ENCODE assay signal across 9 cellular contexts in genomic region chr15:85689729-85690128, GRCh38.
DNase-seq lines count a peak whose midpoint lies in the region; ATAC-seq and TF ChIP-seq lines count a peak whose summit lies in the region.
"Had no signal": no experiment of that assay in that cellular context is flagged by ENCODE, and none has a peak within 500 bp of the region (broad histone marks: within the 10 kb centered on the region; RNA-seq: fewer than 3 reads in every experiment).

No MANE protein-coding gene starts in this region.

- TF ChIP-seq POLR2A in erythroblast (IDR thresholded peaks at IDR 0.05; ENCODE audit: low read length) (peak; percentile 36), tibial nerve (IDR thresholded peaks at IDR 0.05) (no peak)

- peak overlapping the region; percentile 96 to 100 (median 98) for H3K27ac Mint-ChIP-seq in naive thymus-derived CD8-positive, alpha-beta T cell

- H3K4me1 Mint-ChIP-seq in naive thymus-derived CD8-positive, alpha-beta T cell: peaks cover 30 to 77% (median 72%) of the 10 kb centered on the region in 4 donors

- H3K36me3 Mint-ChIP-seq in naive thymus-derived CD8-positive, alpha-beta T cell: peaks cover 6 to 37% (median 16%) of the 10 kb centered on the region in 3 donors

- peak in 1 of 5 experiments; percentile 6 for TF ChIP-seq CTCF in tibial nerve (IDR thresholded peaks at IDR 0.05)

- H3K9ac ChIP-seq in HUES6 (ENCODE audit: low read length): peak overlapping the region; percentile 17

- H3K4me1 ChIP-seq in HUES6 (ENCODE audit: control insufficient read depth, insufficient read depth, low read length): peaks cover 19% of the 10 kb centered on the region
- H3K4me1 ChIP-seq in tibial nerve: peaks cover 0 to 65% (median 12%) of the 10 kb centered on the region in 4 donors

- H3K9me3 Mint-ChIP-seq in naive thymus-derived CD8-positive, alpha-beta T cell: no peaks in the 10 kb centered on the region

- H3K27me3 ChIP-seq in HUES6 (ENCODE audit: control insufficient read depth, insufficient read depth, low read length): no peaks in the 10 kb centered on the region
- no peaks in the 10 kb centered on the region for H3K27me3 ChIP-seq in tibial nerve

- peak overlapping the region; percentile 90 to 100 (median 97) for H3K4me3 Mint-ChIP-seq in naive thymus-derived CD8-positive, alpha-beta T cell

- H3K9me3 ChIP-seq in HUES6 (ENCODE audit: control insufficient read depth, insufficient read depth, low read depth, low read length) (no peaks in the 10 kb centered on the region), tibial nerve (no peaks in the 10 kb centered on the region)

- H3K27ac ChIP-seq in HUES6 (ENCODE audit: low read depth, low read length) (peak overlapping the region; percentile 34; the same call in 1 of the 2 replicates), tibial nerve (peak overlapping the region; percentile 60 to 85 (median 78))
- H3K27ac ChIP-seq: 22Rv1 had no signal

- POLR2A ChIA-PET in naive thymus-derived CD8-positive, alpha-beta T cell (lab: Charles Lee): interaction anchor here (0.8 to 5.9 kb wide), 8 partner anchors 9 to 310 kb away, joined by 3 to 54 read pairs (median 5); partner anchors contain the start of genes AKAP13 and KLHL25

- no peaks in the 10 kb centered on the region for H3K27me3 Mint-ChIP-seq in naive thymus-derived CD8-positive, alpha-beta T cell

- 0% methylated on average over 9 of the region's 9 CpGs for WGBS in tibial nerve, 2 donors

- peak; percentile 90 to 92 for ATAC-seq in naive thymus-derived CD8-positive, alpha-beta T cell

- H3K4me3 ChIP-seq in HUES6 (ENCODE audit: low read depth, low read length) (0 out of 2 replicates have a peak overlapping the region, but pooled peaks have one; percentile 11), tibial nerve (peak overlapping the region; percentile 26 to 47 (median 38))

- TF ChIP-seq EP300 in tibial nerve (IDR thresholded peaks at IDR 0.05): peak in 1 of 2 donors; percentile 83

- DNase-seq in NCI-H2227 treated with DMSO at 0.1 percent for 48 hours (lab: John Stamatoyannopoulos, UW) (peak; percentile 17), NCI-H2227 (lab: John Stamatoyannopoulos, UW; ENCODE audit: unreplicated experiment) (no peak), erythroblast (lab: John Stamatoyannopoulos, UW) (peak; percentile 46 to 59), tibial nerve (ENCODE audit: low spot score in 2 of 2) (peak in 1 of 2 donors; percentile 52), NCI-H1930 (lab: John Stamatoyannopoulos, UW) (no peak)
- peak; percentile 83 for DNase-seq in activated CD8-positive, alpha-beta memory T cell treated with anti-CD3 and anti-CD28 coated beads for 24 hours
- DNase-seq in naive thymus-derived CD8-positive, alpha-beta T cell: peak; percentile 55 to 85 (median 72)

- H3K36me3 ChIP-seq in HUES6 (ENCODE audit: control insufficient read depth, insufficient read depth, low read length): peaks cover 42% of the 10 kb centered on the region
- H3K36me3 ChIP-seq in tibial nerve: peaks cover 0 to 57% (median 11%) of the 10 kb centered on the region in 3 donors

Comparison
In these comparisons a context has a peak if more than half of its experiments do, and no peak if none do; other contexts are left out.
1. DNase-seq: peak in NCI-H2227 treated with DMSO at 0.1 percent for 48 hours (single experiment), activated CD8-positive, alpha-beta memory T cell treated with anti-CD3 and anti-CD28 coated beads for 24 hours (single experiment), erythroblast (2 of 2) and naive thymus-derived CD8-positive, alpha-beta T cell (10 of 10); none in NCI-H2227 (single experiment) and NCI-H1930 (0 of 2).